ENCODE assay signal across 21 cellular contexts in genomic region chrX:103910371-103910770, GRCh38.
"Had no signal": no experiment of that assay in that cellular context is flagged by ENCODE, and none has a peak within 500 bp of the region (broad histone marks: within the 10 kb centered on the region; RNA-seq: fewer than 3 reads in every experiment).

No MANE protein-coding gene starts in this region.

- ATAC-seq: left ventricle myocardium superior; lower lobe of right lung; natural killer cell; psoas muscle; right cardiac atrium; stimulated activated effector memory CD8-positive, alpha-beta T cell treated with anti-CD3 and anti-CD28 coated beads, Interleukin-12 subunit alpha, Interleukin-12 subunit beta, amount 100 ng/mL, for 72 hours had no signal

- DNase-seq: dorsolateral prefrontal cortex; effector CD4-positive, alpha-beta T cell; hypothalamus; immature natural killer cell; islet precursor cell; kidney glomerular epithelial cell; left ventricle myocardium superior; lower lobe of right lung; natural killer cell; occipital lobe; ovary; posterior cingulate gyrus; psoas muscle; right cardiac atrium; sigmoid colon; stimulated activated CD4-positive, alpha-beta T cell treated with anti-CD3 and anti-CD28 coated beads, Interleukin-2, amount 100 ng/mL, for 24 hours; stimulated activated CD4-positive, alpha-beta T cell treated with anti-CD3 and anti-CD28 coated beads, Interleukin-4, amount 100 ng/mL, for 24 hours; stimulated activated naive CD4-positive, alpha-beta T cell treated with Interleukin-2 at 50 U/mL for 16 hours; stomach; thyroid gland had no signal
